In genomic region chrX:153927936-153928760, GRCh38 we compare ENCODE assay signal across 8 cellular contexts. TPM values are rescaled to one million over a fixed set of nuclear protein-coding genes. Genes with fewer than 3 reads are reported as not detected.
DNase-seq lines count a peak whose midpoint lies in the region; ATAC-seq and TF ChIP-seq lines count a peak whose summit lies in the region.

No MANE protein-coding gene starts in this region.

- H3K27me3 ChIP-seq in BE2C (no peaks in the 10 kb centered on the region), kidney epithelial cell (ENCODE audit: control insufficient read depth, insufficient read depth, low read length) (no peaks in the 10 kb centered on the region)

- H3K9me3 ChIP-seq in BE2C, result no peaks in the 10 kb centered on the region

- peak; percentile 30 for TF ChIP-seq CTCF in BE2C (IDR thresholded peaks at IDR 0.05; ENCODE audit: low read depth, low read length)
- TF ChIP-seq CTCF in chondrocyte (IDR thresholded peaks at IDR 0.05), result peak; percentile 56
- TF ChIP-seq CTCF in kidney epithelial cell (IDR thresholded peaks at IDR 0.05; ENCODE audit: insufficient read depth, low read length, poor library complexity, severe bottlenecking), result peak; percentile 16

- H3K27me3 Mint-ChIP-seq in chondrocyte (ENCODE audit: low read depth), result no peaks in the 10 kb centered on the region

- peaks cover 27% of the 10 kb centered on the region for H3K4me1 Mint-ChIP-seq in chondrocyte (ENCODE audit: low read depth)

- H3K27ac Mint-ChIP-seq in chondrocyte (ENCODE audit: unreplicated experiment), result peak overlapping the region; percentile 94

- H3K36me3 ChIP-seq in BE2C (peaks cover 30% of the 10 kb centered on the region), kidney epithelial cell (ENCODE audit: control insufficient read depth, insufficient read depth, low read length) (no peaks in the 10 kb centered on the region)

- H3K4me1 ChIP-seq in BE2C, result peaks cover 20% of the 10 kb centered on the region

- DNase-seq in BE2C, result peak; percentile 94
- peak; percentile 99 for DNase-seq in GM19238 (ENCODE audit: insufficient read length, low spot score)
- DNase-seq in NCI-H510A (lab: John Stamatoyannopoulos, UW), result peak; percentile 94
- DNase-seq in activated CD4-positive, alpha-beta T cell treated with anti-CD3 and anti-CD28 coated beads for 24 hours (ENCODE audit: low read depth in 2 of 2), result peak; percentile 81 to 89
- no peak for DNase-seq in chondrocyte (ENCODE audit: low spot score)
- peak; percentile 91 for DNase-seq in kidney epithelial cell (ENCODE audit: low read depth)
- peak; percentile 92 for DNase-seq in stimulated activated CD4-positive, alpha-beta T cell treated with anti-CD3 and anti-CD28 coated beads, Interleukin-15, amount 100 ng/mL, for 24 hours

- H3K4me3 Mint-ChIP-seq in chondrocyte (ENCODE audit: unreplicated experiment), result peak overlapping the region; percentile 77

- H3K36me3 Mint-ChIP-seq in chondrocyte (ENCODE audit: low read depth), result peaks cover 4% of the 10 kb centered on the region

- H3K4me3 ChIP-seq in BE2C (ENCODE audit: low read depth, low read length), result peak overlapping the region; percentile 64
- peak overlapping the region; percentile 48 for H3K4me3 ChIP-seq in kidney epithelial cell (ENCODE audit: low read depth, low read length)

- H3K9me3 Mint-ChIP-seq in chondrocyte (ENCODE audit: low read depth), result no peaks in the 10 kb centered on the region

- ATAC-seq in HG03439 (IDR thresholded peaks at IDR 0.05; ENCODE audit: unreplicated experiment), result peak; percentile 69

RNA-seq across cellular contexts. Expression of gene ARHGAP4, which starts 2.1 kb away (rescaled TPM):
- polyA plus RNA-seq in BE2C (2012; ENCODE audit: insufficient read depth, insufficient read length, low read depth), result 107 TPM
- total RNA-seq in chondrocyte (2.8 to 3.7 TPM (median 3.1 TPM) in 3 replicates), kidney epithelial cell (12.7 and 14.0 TPM in 2 replicates)

RNA-seq across cellular contexts. Expression of gene NAA10, which starts 6.7 kb away (rescaled TPM):
- 597 TPM for polyA plus RNA-seq in BE2C (2012; ENCODE audit: insufficient read depth, insufficient read length, low read depth)
- total RNA-seq in chondrocyte (89.5 to 99.8 TPM (median 91.4 TPM) in 3 replicates), kidney epithelial cell (139 and 141 TPM in 2 replicates)

RNA-seq across cellular contexts. Expression of gene RENBP, which starts 16.3 kb away (rescaled TPM):
- 163 TPM for polyA plus RNA-seq in BE2C (2012; ENCODE audit: insufficient read depth, insufficient read length, low read depth)
- total RNA-seq in chondrocyte (6.5 to 13.4 TPM (median 13.1 TPM) in 3 replicates), kidney epithelial cell (22.9 and 38.7 TPM in 2 replicates)

RNA-seq across cellular contexts. Expression of gene AVPR2, which starts 23.7 kb away (rescaled TPM):
- 6.0 TPM for polyA plus RNA-seq in BE2C (2012; ENCODE audit: insufficient read depth, insufficient read length, low read depth)
- total RNA-seq in chondrocyte (not detected in 3 replicates), kidney epithelial cell (0.08 and 0.21 TPM in 2 replicates)

RNA-seq across cellular contexts. Expression of gene L1CAM, which starts 42.2 kb away (rescaled TPM):
- 1,367 TPM for polyA plus RNA-seq in BE2C (2012; ENCODE audit: insufficient read depth, insufficient read length, low read depth)
- total RNA-seq in chondrocyte, result 2.2 to 2.9 TPM (median 2.5 TPM) in 3 replicates
- total RNA-seq in kidney epithelial cell, result 122 and 138 TPM in 2 replicates
